ENCODE assay signal across 8 cellular contexts in the genomic region with DNA sequence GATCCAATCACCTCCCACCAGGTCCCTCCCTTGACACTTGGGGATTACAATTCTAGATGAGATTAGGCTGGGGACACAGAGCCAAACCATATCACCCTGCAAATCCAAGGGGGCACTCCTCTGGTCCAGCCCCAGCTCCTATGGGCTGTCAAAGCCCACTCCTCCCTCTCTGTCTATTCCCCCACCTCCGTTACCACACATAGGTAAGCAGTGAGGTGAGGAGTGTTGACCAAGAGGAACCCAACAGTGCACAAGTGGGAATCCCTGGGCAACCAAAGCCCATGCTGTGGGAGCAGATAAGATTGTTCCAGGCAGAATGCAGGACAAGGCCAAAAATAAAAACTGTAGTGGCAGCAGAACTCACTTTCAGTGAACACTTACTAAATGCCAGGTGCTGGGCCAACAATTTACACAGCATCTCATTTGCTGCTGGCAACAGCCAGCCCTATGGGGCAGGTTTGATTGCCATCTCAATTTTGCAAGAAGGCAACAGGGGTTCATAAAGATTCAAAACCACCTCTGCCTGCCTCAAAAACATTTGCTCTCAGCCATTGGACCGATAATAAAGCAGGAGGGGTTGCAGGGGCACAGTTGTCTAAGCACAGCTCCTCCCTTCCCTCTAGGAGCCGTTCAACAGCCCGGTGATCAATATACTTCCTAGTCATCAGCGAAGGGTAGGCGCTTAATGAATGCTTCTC. TPM values are rescaled to one million over a fixed set of nuclear protein-coding genes. Genes with fewer than 3 reads are reported as not detected.
DNase-seq lines count a peak whose midpoint lies in the region; ATAC-seq, FAIRE-seq and TF ChIP-seq lines count a peak whose summit lies in the region.

No MANE protein-coding gene starts in this region.

- peaks cover 14% of the 10 kb centered on the region for H3K4me1 ChIP-seq in mammary epithelial cell (ENCODE audit: insufficient read depth, low read length)
- H3K4me1 ChIP-seq in naive thymus-derived CD4-positive, alpha-beta T cell (ENCODE audit: control insufficient read depth in 2 of 2, insufficient read depth in 2 of 2, low read length in 2 of 2): peaks cover 12 to 15% of the 10 kb centered on the region in 2 donors

- ATAC-seq in naive thymus-derived CD4-positive, alpha-beta T cell: no peak
- no peak for ATAC-seq in HG02981 (IDR thresholded peaks at IDR 0.05; ENCODE audit: unreplicated experiment)

- H4K20me1 ChIP-seq in mammary epithelial cell (ENCODE audit: insufficient read depth, low read length): no peaks in the 10 kb centered on the region

- WGBS in mammary epithelial cell (ENCODE audit: low coverage, missing lambda C conversion rate): 83% methylated on average over 5 of the region's 6 CpGs

- intact Hi-C loops in mammary epithelial cell (cut with micrococcal nuclease): no loop called here
- intact Hi-C loops in naive thymus-derived CD4-positive, alpha-beta T cell (cut with micrococcal nuclease): loop anchor here in 1 of 2 donors (1.0 kb wide), 1 partner anchor 9 kb away; a partner anchor contains a TSS

- peaks cover 16 to 36% (median 26%) of the 10 kb centered on the region in 7 donors for H3K4me1 Mint-ChIP-seq in naive thymus-derived CD4-positive, alpha-beta T cell

- H3K27me3 ChIP-seq in mammary epithelial cell (ENCODE audit: insufficient read depth, low read length): no peaks in the 10 kb centered on the region
- H3K27me3 ChIP-seq in naive thymus-derived CD4-positive, alpha-beta T cell (ENCODE audit: control insufficient read depth in 2 of 2, insufficient read depth in 2 of 2, low read length in 2 of 2): no peaks in the 10 kb centered on the region

- CTCF ChIA-PET in mammary epithelial cell (lab: Charles Lee; ENCODE audit: low non-redundant PET): no interaction called here
- CTCF ChIA-PET in naive thymus-derived CD4-positive, alpha-beta T cell (lab: Charles Lee): no interaction called here

- POLR2A ChIA-PET in naive thymus-derived CD4-positive, alpha-beta T cell (lab: Charles Lee): interaction anchor here (0.9 to 4.4 kb wide), 3 partner anchors 9 to 20 kb away, joined by 3 to 23 read pairs (median 6); a partner anchor contains a TSS

- no peaks in the 10 kb centered on the region for H3K9me3 ChIP-seq in mammary epithelial cell (replicated peaks; ENCODE audit: insufficient read depth, low read length)
- H3K9me3 ChIP-seq in naive thymus-derived CD4-positive, alpha-beta T cell (ENCODE audit: control insufficient read depth in 2 of 3, low read length in 3 of 3): no peaks in the 10 kb centered on the region

- H3K27ac ChIP-seq in mammary epithelial cell (ENCODE audit: insufficient read depth, low read depth, low read length): peak overlapping the region; percentile 32
- peak overlapping the region; percentile 45 for H3K27ac ChIP-seq in naive thymus-derived CD4-positive, alpha-beta T cell (ENCODE audit: low read depth, low read length)

- no peak for FAIRE-seq in GM12892 (lab: Jason Lieb, UNC)
- no peak for FAIRE-seq in H54 (lab: Jason Lieb, UNC)

- H3K9me3 Mint-ChIP-seq in naive thymus-derived CD4-positive, alpha-beta T cell: no peaks in the 10 kb centered on the region

- TF ChIP-seq CTCF in mammary epithelial cell (conservative IDR thresholded peaks at IDR 0.05 in 1 of 2, IDR thresholded peaks at IDR 0.05 in 1 of 2; ENCODE audit: extremely low read depth in 1 of 2, insufficient read depth in 1 of 2, low read depth in 1 of 2, low read length in 2 of 2): no peak

- H3K4me3 ChIP-seq in GM08714 (ENCODE audit: low read length) (peak overlapping the region; percentile 84), mammary epithelial cell (replicated peaks in 1 of 3; ENCODE audit: insufficient read depth in 1 of 3, low read depth in 2 of 3, low read length in 3 of 3) (peak overlapping the region in 1 of 3 experiments; percentile 97)
- H3K4me3 ChIP-seq in naive thymus-derived CD4-positive, alpha-beta T cell (ENCODE audit: low read length): peak overlapping the region; percentile 63

- TF ChIP-seq POLR2A in GM12892 (IDR thresholded peaks at IDR 0.05; ENCODE audit: low read depth, low read length) (no peak), H54 (IDR thresholded peaks at IDR 0.05; ENCODE audit: low read depth, low read length) (no peak)

- peak overlapping the region in 3 of 9 donors; percentile 37 to 85 (median 41) for H3K27ac Mint-ChIP-seq in naive thymus-derived CD4-positive, alpha-beta T cell

- peaks cover 5% of the 10 kb centered on the region for H3K36me3 ChIP-seq in mammary epithelial cell (ENCODE audit: insufficient read depth, low read length)
- peaks cover 0 to 6% (median 0%) of the 10 kb centered on the region in 3 experiments for H3K36me3 ChIP-seq in naive thymus-derived CD4-positive, alpha-beta T cell (ENCODE audit: control insufficient read depth in 2 of 3, insufficient read depth in 3 of 3, low read length in 3 of 3)

- dilution Hi-C loops in mammary epithelial cell (cut with HindIII; ENCODE audit: low sequenced_read_pairs): loop anchor here (5.0 kb wide), 2 partner anchors 46 to 54 kb away; no protein-coding TSS in a partner anchor

- peak overlapping the region; percentile 100 for H3K4me2 ChIP-seq in mammary epithelial cell (ENCODE audit: insufficient read depth, low read depth, low read length)

- H2AFZ ChIP-seq in mammary epithelial cell (ENCODE audit: low read depth, low read length): peak overlapping the region; percentile 99

- peaks cover 0 to 13% (median 7%) of the 10 kb centered on the region in 5 donors for H3K36me3 Mint-ChIP-seq in naive thymus-derived CD4-positive, alpha-beta T cell

- DNase-seq in MV-4-11 (lab: John Stamatoyannopoulos, UW): peak; percentile 32
- no peak for DNase-seq in mammary epithelial cell
- no peak for DNase-seq in naive thymus-derived CD4-positive, alpha-beta T cell
- DNase-seq in GM12892 (ENCODE audit: insufficient read length): no peak
- DNase-seq in H54 (ENCODE audit: insufficient read length, low spot score): no peak
- no peak for DNase-seq in NCI-H524 treated with DMSO at 0.1 percent for 48 hours (lab: John Stamatoyannopoulos, UW)

- in situ Hi-C loops in mammary epithelial cell (cut with MboI; ENCODE audit: low sequenced_read_pairs in 2 of 2): no loop called here

- no peaks in the 10 kb centered on the region for H3K27me3 Mint-ChIP-seq in naive thymus-derived CD4-positive, alpha-beta T cell

- H3K9ac ChIP-seq in mammary epithelial cell (ENCODE audit: insufficient read depth, low read length): peak overlapping the region; percentile 24

- peak overlapping the region; percentile 82 to 89 (median 88) for H3K4me3 Mint-ChIP-seq in naive thymus-derived CD4-positive, alpha-beta T cell

- no peaks in the 10 kb centered on the region for H3K79me2 ChIP-seq in mammary epithelial cell (ENCODE audit: insufficient read depth, low read length)

- no TSS peak for BruUV-seq in mammary epithelial cell (replicated peaks; lab: Mats Ljungman, UMichigan)

RNA-seq across cellular contexts. Expression of a gene that starts 8.9 kb away (rescaled TPM):
- total RNA-seq in mammary epithelial cell: 10 to 100 TPM; 13.3 to 52.0 TPM
- polyA plus RNA-seq in mammary epithelial cell: 56.2 TPM
- 14.6 TPM for polyA minus RNA-seq in mammary epithelial cell
- 10 to 100 TPM; 22.1 to 99.8 (median 31.7) TPM for total RNA-seq in naive thymus-derived CD4-positive, alpha-beta T cell
- polyA plus RNA-seq in naive thymus-derived CD4-positive, alpha-beta T cell: 10 to 100 TPM; 70.2 to 72.4 TPM
- polyA plus RNA-seq in GM12892 (2012; ENCODE audit: missing spikeins): 23.3 TPM

RNA-seq across cellular contexts. Expression of a gene that starts 14.8 kb away (rescaled TPM):
- total RNA-seq in mammary epithelial cell: 10 to 100 TPM; 18.2 to 35.2 TPM
- 21.8 TPM for polyA plus RNA-seq in mammary epithelial cell
- polyA minus RNA-seq in mammary epithelial cell: 35.6 TPM
- total RNA-seq in naive thymus-derived CD4-positive, alpha-beta T cell: 10 to 100 TPM; 69.5 to 81.8 (median 74.7) TPM
- 10 to 100 TPM; 27.1 to 46.4 TPM for polyA plus RNA-seq in naive thymus-derived CD4-positive, alpha-beta T cell
- polyA plus RNA-seq in GM12892 (2012; ENCODE audit: missing spikeins): 25.0 TPM

RNA-seq across cellular contexts. Expression of a gene that starts 18.4 kb away (rescaled TPM):
- under 1 TPM; 0.17 to 0.31 TPM for total RNA-seq in mammary epithelial cell
- polyA plus RNA-seq in mammary epithelial cell: 0.03 TPM
- polyA minus RNA-seq in mammary epithelial cell: not detected
- under 1 TPM in 4 of 5 experiments, not detected in 1; 0.21 to 0.43 (median 0.27) TPM for total RNA-seq in naive thymus-derived CD4-positive, alpha-beta T cell
- not detected for polyA plus RNA-seq in naive thymus-derived CD4-positive, alpha-beta T cell
- not detected for polyA plus RNA-seq in GM12892 (2012; ENCODE audit: missing spikeins)

RNA-seq across cellular contexts. Expression of a gene that starts 21.1 kb away (rescaled TPM):
- total RNA-seq in mammary epithelial cell: 10 to 100 TPM; 33.8 to 47.6 TPM
- polyA plus RNA-seq in mammary epithelial cell: 41.1 TPM
- polyA minus RNA-seq in mammary epithelial cell: 29.9 TPM
- 10 to 100 TPM; 29.0 to 56.0 (median 38.0) TPM for total RNA-seq in naive thymus-derived CD4-positive, alpha-beta T cell
- 10 to 100 TPM; 51.4 to 75.8 TPM for polyA plus RNA-seq in naive thymus-derived CD4-positive, alpha-beta T cell
- 5.6 TPM for polyA plus RNA-seq in GM12892 (2012; ENCODE audit: missing spikeins)
